Comparison of ENCODE assay signal across 8 cellular contexts in genomic region chr17:7844292-7845154, GRCh38. TPM values are rescaled to one million over a fixed set of nuclear protein-coding genes. Genes with fewer than 3 reads are reported as not detected.
DNase-seq lines count a peak whose midpoint lies in the region; ATAC-seq and TF ChIP-seq lines count a peak whose summit lies in the region.

No MANE protein-coding gene starts in this region.

- peaks cover 38% of the 10 kb centered on the region for H3K79me1 ChIP-seq in neuronal stem cell (ENCODE audit: low read depth, low read length)

- H3K14ac ChIP-seq in neuronal stem cell (ENCODE audit: low read length): peak overlapping the region; percentile 25

- peak overlapping the region; percentile 73 for H3K18ac ChIP-seq in neuronal stem cell (ENCODE audit: low read length)

- H3K27ac ChIP-seq in gastroesophageal sphincter: peak overlapping the region; percentile 78 to 99 (median 94)
- peak overlapping the region; percentile 50 for H3K27ac ChIP-seq in neuronal stem cell (replicated peaks; ENCODE audit: low read length)
- H3K27ac ChIP-seq in temporal lobe (ENCODE audit: low read depth, low read length): peak overlapping the region; percentile 90

- H4K91ac ChIP-seq in neuronal stem cell (ENCODE audit: low read depth, low read length, poor library complexity): no peak overlapping the region

- H2BK12ac ChIP-seq in neuronal stem cell (ENCODE audit: low read length): peak overlapping the region; percentile 5

- H3K23ac ChIP-seq in neuronal stem cell (ENCODE audit: low read depth, low read length, poor library complexity): peak overlapping the region; percentile 75

- peak; percentile 32 to 54 for TF ChIP-seq POLR2A in gastroesophageal sphincter (IDR thresholded peaks at IDR 0.05)

- no peak for TF ChIP-seq EP300 in gastroesophageal sphincter (IDR thresholded peaks at IDR 0.05)

- no peak overlapping the region for H4K8ac ChIP-seq in neuronal stem cell (ENCODE audit: low read depth, low read length)

- peak overlapping the region; percentile 93 for H3K9ac ChIP-seq in neuronal stem cell (ENCODE audit: low read depth, low read length, poor library complexity)

- H3K4me3 ChIP-seq in gastroesophageal sphincter (peak overlapping the region; percentile 68 to 84), neuronal stem cell (ENCODE audit: low read length in 2 of 2) (peak overlapping the region; percentile 80 to 84)

- in situ Hi-C loops in G401 (cut with HindIII; ENCODE audit: low sequenced_read_pairs): no loop called here

- peak overlapping the region; percentile 83 for H2BK5ac ChIP-seq in neuronal stem cell (ENCODE audit: low read length)

- H3K4ac ChIP-seq in neuronal stem cell (ENCODE audit: low read length): no peak overlapping the region

- WGBS in gastroesophageal sphincter (ENCODE audit: low coverage in 1 of 2), 2 donors: 0% methylated on average over 1 to 14 of the region's 71 CpGs
- no CpG with 5 or more reads among the region's 71 CpGs for WGBS in neuronal stem cell (ENCODE audit: extremely low coverage in 2 of 2, insufficient read length in 2 of 2, insufficient replicate concordance in 1 of 2), 2 donors

- no peaks in the 10 kb centered on the region for H3K9me3 ChIP-seq in gastroesophageal sphincter
- no peaks in the 10 kb centered on the region for H3K9me3 ChIP-seq in neuronal stem cell (replicated peaks in 1 of 2; ENCODE audit: control insufficient read depth in 2 of 2, insufficient read depth in 1 of 2, low read depth in 1 of 2, low read length in 2 of 2)

- peak overlapping the region; percentile 76 for H2AK5ac ChIP-seq in neuronal stem cell (ENCODE audit: low read depth, low read length)

- peaks cover 4 to 61% (median 16%) of the 10 kb centered on the region in 3 donors for H3K4me1 ChIP-seq in gastroesophageal sphincter
- peaks cover 20 to 29% of the 10 kb centered on the region in 2 donors for H3K4me1 ChIP-seq in neuronal stem cell (ENCODE audit: control insufficient read depth in 2 of 2, insufficient read depth in 1 of 2, low read depth in 1 of 2, low read length in 2 of 2)

- no peaks in the 10 kb centered on the region for H3K27me3 ChIP-seq in gastroesophageal sphincter
- no peaks in the 10 kb centered on the region for H3K27me3 ChIP-seq in neuronal stem cell (ENCODE audit: control insufficient read depth in 3 of 3, insufficient read depth in 3 of 3, low read depth in 1 of 3, low read length in 3 of 3)

- H3K36me3 ChIP-seq in gastroesophageal sphincter (peaks cover 0 to 58% of the 10 kb centered on the region in 2 donors), neuronal stem cell (replicated peaks in 1 of 2; ENCODE audit: control insufficient read depth in 2 of 2, insufficient read depth in 2 of 2, low read length in 2 of 2) (peaks cover 34 to 54% of the 10 kb centered on the region in 2 donors)

- ATAC-seq in gastroesophageal sphincter: peak; percentile 82

- peak overlapping the region; percentile 99 for H3K4me2 ChIP-seq in neuronal stem cell (ENCODE audit: insufficient read depth, low read length, poor library complexity, severe bottlenecking)

- H2BK120ac ChIP-seq in neuronal stem cell (ENCODE audit: low read depth, low read length): peak overlapping the region; percentile 95

- peak overlapping the region; percentile 45 for H2BK15ac ChIP-seq in neuronal stem cell (ENCODE audit: low read length)

- no peak for TF ChIP-seq CTCF in gastroesophageal sphincter (IDR thresholded peaks at IDR 0.05)

- DNase-seq in G401 (ENCODE audit: low spot score) (peak; percentile 97), GOT3 (lab: John Stamatoyannopoulos, UW) (peak; percentile 59), M059J (ENCODE audit: low read depth) (peak; percentile 95), SK-N-DZ (ENCODE audit: low spot score) (peak; percentile 93), neuronal stem cell (ENCODE audit: low spot score) (peak; percentile 85)
- peak; percentile 84 for DNase-seq in activated naive CD4-positive, alpha-beta T cell treated with anti-CD3 and anti-CD28 coated beads, Interleukin-2, amount 50 U/mL, for 16 hours

- H2AFZ ChIP-seq in neuronal stem cell (ENCODE audit: low read length): peak overlapping the region; percentile 66

RNA-seq across cellular contexts. Expression of gene TMEM88, which starts 10.3 kb away (rescaled TPM):
- total RNA-seq in G401 (2014; rRNA removed; shearing (Covaris generic)): 0.37 TPM in 1 of 2 replicates, not detected in the other
- total RNA-seq in M059J (2014; rRNA removed; shearing (Covaris generic)): 0.49 TPM in 1 of 2 replicates, not detected in the other
- 0.62 and 2.0 TPM in 2 replicates for polyA plus RNA-seq in SK-N-DZ (2014; cell fraction: cytosol; rRNA removed)
- 3.2 and 4.5 TPM in 2 replicates for polyA plus RNA-seq in SK-N-DZ (2014; cell fraction: nucleus; rRNA removed)
- total RNA-seq in gastroesophageal sphincter (10 to 100 TPM in 3 of 4 donors, 1 to 10 TPM in 1; 6.5 to 41.6 (median 29.6) TPM), temporal lobe (0.49 TPM)
- polyA plus RNA-seq in neuronal stem cell (2013, experiment 1 of 2): 132 TPM
- 128 TPM for polyA plus RNA-seq in neuronal stem cell (2013, experiment 2 of 2)

RNA-seq across cellular contexts. Expression of gene KDM6B, which starts 10.5 kb away (rescaled TPM):
- 0.34 and 0.37 TPM in 2 replicates for total RNA-seq in G401 (2014; rRNA removed; shearing (Covaris generic))
- 0.59 and 3.2 TPM in 2 replicates for total RNA-seq in M059J (2014; rRNA removed; shearing (Covaris generic))
- 2.9 and 3.0 TPM in 2 replicates for polyA plus RNA-seq in SK-N-DZ (2014; cell fraction: cytosol; rRNA removed)
- 2.8 and 15.8 TPM in 2 replicates for polyA plus RNA-seq in SK-N-DZ (2014; cell fraction: nucleus; rRNA removed)
- 10 to 100 TPM in 3 of 4 donors, 1 to 10 TPM in 1; 5.7 to 16.2 (median 15.6) TPM for total RNA-seq in gastroesophageal sphincter
- 20.0 TPM for polyA plus RNA-seq in neuronal stem cell (2013, experiment 1 of 2)
- polyA plus RNA-seq in neuronal stem cell (2013, experiment 2 of 2): 21.1 TPM
- total RNA-seq in temporal lobe: 16.2 TPM

RNA-seq across cellular contexts. Expression of gene NAA38, which starts 12.8 kb away (rescaled TPM):
- 97.3 and 101 TPM in 2 replicates for total RNA-seq in G401 (2014; rRNA removed; shearing (Covaris generic))
- 49.4 and 68.2 TPM in 2 replicates for total RNA-seq in M059J (2014; rRNA removed; shearing (Covaris generic))
- polyA plus RNA-seq in SK-N-DZ (2014; cell fraction: cytosol; rRNA removed): 80.9 and 97.9 TPM in 2 replicates
- polyA plus RNA-seq in SK-N-DZ (2014; cell fraction: nucleus; rRNA removed): 68.3 and 123 TPM in 2 replicates
- total RNA-seq in gastroesophageal sphincter: 10 to 100 TPM; 60.5 to 84.7 (median 69.8) TPM
- 74.6 TPM for polyA plus RNA-seq in neuronal stem cell (2013, experiment 1 of 2)
- 76.9 TPM for polyA plus RNA-seq in neuronal stem cell (2013, experiment 2 of 2)
- 25.8 TPM for total RNA-seq in temporal lobe

RNA-seq across cellular contexts. Expression of gene CYB5D1, which starts 13.3 kb away (rescaled TPM):
- 8.5 and 10.0 TPM in 2 replicates for total RNA-seq in G401 (2014; rRNA removed; shearing (Covaris generic))
- total RNA-seq in M059J (2014; rRNA removed; shearing (Covaris generic)): 6.6 and 14.2 TPM in 2 replicates
- 7.8 and 9.6 TPM in 2 replicates for polyA plus RNA-seq in SK-N-DZ (2014; cell fraction: cytosol; rRNA removed)
- polyA plus RNA-seq in SK-N-DZ (2014; cell fraction: nucleus; rRNA removed): 7.2 and 7.6 TPM in 2 replicates
- total RNA-seq in gastroesophageal sphincter (10 to 100 TPM; 12.0 to 18.7 (median 13.7) TPM), temporal lobe (9.6 TPM)
- polyA plus RNA-seq in neuronal stem cell (2013, experiment 1 of 2): 10.9 TPM
- 10.9 TPM for polyA plus RNA-seq in neuronal stem cell (2013, experiment 2 of 2)

RNA-seq across cellular contexts. Expression of gene CHD3, which starts 44.1 kb away (rescaled TPM):
- total RNA-seq in G401 (2014; rRNA removed; shearing (Covaris generic)): 34.1 and 41.5 TPM in 2 replicates
- 15.6 and 31.3 TPM in 2 replicates for total RNA-seq in M059J (2014; rRNA removed; shearing (Covaris generic))
- polyA plus RNA-seq in SK-N-DZ (2014; cell fraction: cytosol; rRNA removed): 53.5 and 55.5 TPM in 2 replicates
- 91.9 and 124 TPM in 2 replicates for polyA plus RNA-seq in SK-N-DZ (2014; cell fraction: nucleus; rRNA removed)
- total RNA-seq in gastroesophageal sphincter (100 to 1,000 TPM in 3 of 4 donors, 10 to 100 TPM in 1; 56.7 to 134 (median 120) TPM), temporal lobe (285 TPM)
- polyA plus RNA-seq in neuronal stem cell (2013, experiment 1 of 2): 17.8 TPM
- 15.7 TPM for polyA plus RNA-seq in neuronal stem cell (2013, experiment 2 of 2)

Comparison
In these comparisons a context has a peak if more than half of its experiments do, and no peak if none do; other contexts are left out.
1. Peak in every context shown above with its lines: DNase-seq, ATAC-seq, H3K4me3 ChIP-seq and H3K27ac ChIP-seq.